ENCODE assay signal across 1 cellular context in genomic region chr9:25732101-25732500, GRCh38. TPM values are rescaled to one million over a fixed set of nuclear protein-coding genes. Genes with fewer than 3 reads are reported as not detected.
"Had no signal": no experiment of that assay in that cellular context is flagged by ENCODE, and none has a peak within 500 bp of the region (broad histone marks: within the 10 kb centered on the region; RNA-seq: fewer than 3 reads in every experiment).

No MANE protein-coding gene starts in this region.

RNA-seq across cellular contexts. Expression of gene TUSC1, which starts 53.9 kb away (rescaled TPM):
- total RNA-seq: chondrocyte had no signal
